In the genomic region with DNA sequence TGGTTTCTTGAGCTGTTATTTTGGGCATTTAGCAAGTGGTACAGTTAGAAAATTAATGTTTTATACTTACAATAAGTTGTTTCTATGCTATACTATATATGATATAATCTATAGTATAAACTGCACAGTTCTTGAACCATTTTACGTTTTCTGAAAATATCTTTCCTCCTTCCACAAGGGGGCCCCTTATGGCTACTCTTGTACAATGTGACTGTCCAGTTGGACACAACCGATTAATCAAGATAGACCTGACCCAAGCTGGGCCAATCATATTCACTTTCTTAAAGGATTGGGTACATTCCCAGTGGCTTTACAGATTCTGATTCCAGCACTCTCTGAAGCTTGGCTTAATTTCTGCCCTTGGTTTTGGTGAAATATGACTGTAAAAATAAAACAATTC, we compare ENCODE assay signal across 15 cellular contexts.
DNase-seq lines count a peak whose midpoint lies in the region; ATAC-seq and TF ChIP-seq lines count a peak whose summit lies in the region.
"Had no signal": no experiment of that assay in that cellular context is flagged by ENCODE, and none has a peak within 500 bp of the region (broad histone marks: within the 10 kb centered on the region; RNA-seq: fewer than 3 reads in every experiment).

No MANE protein-coding gene starts in this region.

- H3K27ac ChIP-seq in SJCRH30 (no peak overlapping the region), foreskin keratinocyte (no peak overlapping the region)
- H3K27ac ChIP-seq: A549 had no signal

- H3K27me3 ChIP-seq in SJCRH30, result no peaks in the 10 kb centered on the region
- H3K27me3 ChIP-seq in foreskin keratinocyte, result no peaks in the 10 kb centered on the region

- no peak for ATAC-seq in foreskin keratinocyte
- ATAC-seq in GM21786 (IDR thresholded peaks at IDR 0.05; ENCODE audit: unreplicated experiment), result no peak
- ATAC-seq in GM18867 (IDR thresholded peaks at IDR 0.05; ENCODE audit: unreplicated experiment), result no peak
- ATAC-seq: A549 had no signal

- no peaks in the 10 kb centered on the region for H3K36me3 ChIP-seq in SJCRH30

- no peak overlapping the region for H3K4me3 ChIP-seq in SJCRH30
- H3K4me3 ChIP-seq: A549 had no signal

- peak; percentile 34 for TF ChIP-seq CTCF in foreskin keratinocyte (conservative IDR thresholded peaks at IDR 0.05)

- DNase-seq in NCI-H510A treated with DMSO at 0.1 percent for 48 hours (lab: John Stamatoyannopoulos, UW), result peak; percentile 1
- DNase-seq in NCI-H510A (lab: John Stamatoyannopoulos, UW), result no peak
- DNase-seq in SJCRH30, result peak; percentile 4 to 32
- DNase-seq in foreskin keratinocyte, result no peak
- DNase-seq in superior temporal gyrus (ENCODE audit: extremely low spot score), result peak; percentile 42
- no peak for DNase-seq in amniotic stem cell (lab: John Stamatoyannopoulos, UW)
- DNase-seq: activated CD8-positive, alpha-beta memory T cell treated with anti-CD3 and anti-CD28 coated beads, Interleukin-2, amount 50 U/mL, for 48 hours; anterior cingulate cortex; kidney glomerular epithelial cell; NCI-H187; stimulated activated CD4-positive, alpha-beta T cell treated with anti-CD3 and anti-CD28 coated beads, Interleukin-2, amount 100 ng/mL, for 48 hours; T-helper 9 cell had no signal

- H3K9me3 ChIP-seq in SJCRH30 (replicated peaks), result no peaks in the 10 kb centered on the region

- no peaks in the 10 kb centered on the region for H3K4me1 ChIP-seq in SJCRH30
- H3K4me1 ChIP-seq in foreskin keratinocyte, result peaks cover 19% of the 10 kb centered on the region
- H3K4me1 ChIP-seq: A549 had no signal

Comparison
In these comparisons a context has a peak if more than half of its experiments do, and no peak if none do; other contexts are left out.
1. DNase-seq: peak in NCI-H510A treated with DMSO at 0.1 percent for 48 hours (single experiment), SJCRH30 (2 of 2) and superior temporal gyrus (single experiment); none in NCI-H510A (single experiment), foreskin keratinocyte (0 of 2) and amniotic stem cell (single experiment).